Comparison of ENCODE assay signal across 9 cellular contexts in the genomic region with DNA sequence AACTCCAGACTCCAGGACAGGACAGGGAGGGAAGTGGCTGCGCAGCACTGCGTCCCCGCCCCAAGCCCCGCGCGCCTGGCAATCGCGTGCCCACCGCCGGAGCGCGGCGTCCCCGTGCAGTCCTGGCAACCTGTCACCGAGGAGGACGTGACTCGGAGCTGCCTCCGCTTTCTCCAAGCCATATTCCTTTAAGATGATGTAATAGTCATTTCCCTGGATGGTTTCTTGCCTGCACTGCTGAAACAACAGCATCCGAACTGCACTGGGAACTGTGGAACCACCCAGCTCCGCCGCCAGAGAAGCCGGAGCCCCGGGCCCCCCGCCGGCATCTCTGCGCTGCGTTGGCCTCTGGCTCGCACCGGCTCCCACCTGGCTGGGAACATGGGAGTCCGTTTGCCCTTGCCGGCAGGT. TPM values are rescaled to one million over a fixed set of nuclear protein-coding genes. Genes with fewer than 3 reads are reported as not detected.
DNase-seq lines count a peak whose midpoint lies in the region; ATAC-seq and TF ChIP-seq lines count a peak whose summit lies in the region.
"Had no signal": no experiment of that assay in that cellular context is flagged by ENCODE, and none has a peak within 500 bp of the region (broad histone marks: within the 10 kb centered on the region; RNA-seq: fewer than 3 reads in every experiment).

No MANE protein-coding gene starts in this region.

- no CpG with 5 or more reads among the region's 31 CpGs for WGBS in mesendoderm (ENCODE audit: extremely low coverage, insufficient coverage, low lambda C conversion rate)

- ATAC-seq in esophagus mucosa (no peak), GM18858 (IDR thresholded peaks at IDR 0.05; ENCODE audit: unreplicated experiment) (no peak)

- peak overlapping the region; percentile 17 for H3K56ac ChIP-seq in mesendoderm (ENCODE audit: low read length)

- H3K9ac ChIP-seq in mesendoderm (ENCODE audit: low read length), result peak overlapping the region; percentile 8

- no peak for TF ChIP-seq CTCF in AG04449 (IDR thresholded peaks at IDR 0.05; ENCODE audit: insufficient read depth, low read length, missing control alignments)
- TF ChIP-seq CTCF in choroid plexus epithelial cell (conservative IDR thresholded peaks at IDR 0.05; ENCODE audit: low read depth, low read length), result no peak

- no peak overlapping the region for H2BK15ac ChIP-seq in mesendoderm (replicated peaks; ENCODE audit: low read depth)

- POLR2A ChIA-PET in AG04449 (lab: Yijun Ruan, JAX), result interaction anchor here (0.6 kb wide), 2 partner anchors 471 to 1582 kb away, joined by 3 read pairs; no protein-coding TSS in a partner anchor

- H3K27me3 ChIP-seq in MG63, result peaks cover 28% of the 10 kb centered on the region
- no peaks in the 10 kb centered on the region for H3K27me3 ChIP-seq in mesendoderm (ENCODE audit: insufficient read depth, low read length, poor library complexity)

- no peak overlapping the region for H4K5ac ChIP-seq in mesendoderm (ENCODE audit: low read length)

- H3K36me3 ChIP-seq in MG63 (no peaks in the 10 kb centered on the region), mesendoderm (ENCODE audit: control insufficient read depth, insufficient read depth, low read length) (no peaks in the 10 kb centered on the region)

- no peak overlapping the region for H2BK5ac ChIP-seq in mesendoderm (ENCODE audit: low read length)

- no peak overlapping the region for H2BK120ac ChIP-seq in mesendoderm (ENCODE audit: low read depth, low read length)

- no peak overlapping the region for H3K18ac ChIP-seq in mesendoderm (ENCODE audit: low read length)

- H3K4me2 ChIP-seq in mesendoderm (ENCODE audit: low read length), result peak overlapping the region; percentile 74

- no peaks in the 10 kb centered on the region for H3K79me2 ChIP-seq in mesendoderm (ENCODE audit: control insufficient read depth, insufficient read depth, low read length)

- DNase-seq in AG04449 (ENCODE audit: low read depth, low spot score) (no peak), MG63 (peak; percentile 44), choroid plexus epithelial cell (ENCODE audit: low read depth) (peak; percentile 48), mesendoderm (peak; percentile 51), midbrain (lab: John Stamatoyannopoulos, UW) (no peak), cerebellar nuclear complex (lab: John Stamatoyannopoulos, UW) (no peak)
- DNase-seq: NCI-H187 had no signal

- H3K4me3 ChIP-seq in AG04449 (ENCODE audit: low read depth, low read length), result peak overlapping the region; percentile 58
- H3K4me3 ChIP-seq in MG63, result peak overlapping the region; percentile 18
- H3K4me3 ChIP-seq in choroid plexus epithelial cell (ENCODE audit: low read depth, low read length), result peak overlapping the region; percentile 54
- H3K4me3 ChIP-seq in mesendoderm (ENCODE audit: low read length), result peak overlapping the region; percentile 21

- H3K23ac ChIP-seq in mesendoderm (ENCODE audit: low read length), result no peak overlapping the region

- CTCF ChIA-PET in AG04449 (lab: Yijun Ruan, JAX), result interaction anchor here (0.6 to 4.7 kb wide), 17 partner anchors 9 to 1925 kb away, joined by 3 to 39 read pairs (median 7); no protein-coding TSS in a partner anchor

- no peak overlapping the region for H2AK5ac ChIP-seq in mesendoderm (ENCODE audit: low read length)

- H3K4me1 ChIP-seq in mesendoderm (ENCODE audit: control insufficient read depth, low read depth, low read length), result no peaks in the 10 kb centered on the region

- no peak overlapping the region for H3K4ac ChIP-seq in mesendoderm (ENCODE audit: low read depth, low read length)

- H3K9me3 ChIP-seq in MG63, result no peaks in the 10 kb centered on the region

- H4K8ac ChIP-seq in mesendoderm (ENCODE audit: low read depth, low read length), result no peak overlapping the region

- H3K27ac ChIP-seq in mesendoderm (ENCODE audit: low read depth, low read length), result no peak overlapping the region

- no peaks in the 10 kb centered on the region for H3K79me1 ChIP-seq in mesendoderm (ENCODE audit: low read length)

RNA-seq across cellular contexts. Expression of a gene that starts 34.5 kb away (rescaled TPM):
- 0.02 and 0.13 TPM in 2 replicates for total RNA-seq in MG63 (2014; rRNA removed; shearing (Covaris generic); ENCODE audit: low replicate concordance)
- 0.11 TPM for polyA plus RNA-seq in mesendoderm (2013, experiment 1 of 2)
- polyA plus RNA-seq in mesendoderm (2013, experiment 2 of 2), result 0.10 TPM
- not detected for total RNA-seq in esophagus mucosa

RNA-seq across cellular contexts. Expression of a gene that starts 34.7 kb away (rescaled TPM):
- 111 and 199 TPM in 2 replicates for total RNA-seq in MG63 (2014; rRNA removed; shearing (Covaris generic); ENCODE audit: low replicate concordance)
- 26.7 TPM for polyA plus RNA-seq in mesendoderm (2013, experiment 1 of 2)
- polyA plus RNA-seq in mesendoderm (2013, experiment 2 of 2), result 26.9 TPM
- total RNA-seq in esophagus mucosa, result 28.8 TPM

Comparison
In these comparisons a context has a peak if more than half of its experiments do, and no peak if none do; other contexts are left out.
1. DNase-seq: peak in MG63 (single experiment), choroid plexus epithelial cell (single experiment) and mesendoderm (single experiment); none in AG04449 (single experiment), midbrain (single experiment) and cerebellar nuclear complex (0 of 2).
2. Peak in every context shown above with its lines, with median percentiles within 50 percentile points of each other: H3K4me3 ChIP-seq.